ENCODE assay signal across 26 cellular contexts in genomic region chr9:98302938-98303337, GRCh38.
"Had no signal": no experiment of that assay in that cellular context is flagged by ENCODE, and none has a peak within 500 bp of the region (broad histone marks: within the 10 kb centered on the region; RNA-seq: fewer than 3 reads in every experiment).

No MANE protein-coding gene starts in this region.

- H3K4me1 ChIP-seq: gastrocnemius medialis, prostate gland, upper lobe of left lung, uterus had no signal

- H3K27me3 ChIP-seq: gastrocnemius medialis, right atrium auricular region, tibial nerve, upper lobe of left lung, uterus had no signal

- H3K4me3 Mint-ChIP-seq: memory B cell; mesothelial cell of epicardium; natural killer cell treated with Interleukin-12 subunit alpha and Interleukin-12 subunit beta and Interleukin-15 and Interleukin-18, amount 100 ng/mL, for 72 hours; stimulated activated naive B cell treated with anti-CD40 and anti-IgM and Interleukin-4, amounts not matched to agents 10 μg/mL and 1 μg/mL and 100 μg/mL, for 72 hours; stimulated activated naive CD8-positive, alpha-beta T cell treated with anti-CD3 and anti-CD28 coated beads, Interleukin-15, Interleukin-2, amounts not matched to agents 100 ng/mL and 50 ng/mL, for 24 hours had no signal

- H3K27ac ChIP-seq: coronary artery, gastrocnemius medialis, prostate gland, right atrium auricular region, thoracic aorta, upper lobe of left lung, uterus had no signal

- FAIRE-seq: endometrium, keratinocyte, small intestine had no signal

- H3K9me3 ChIP-seq: gastrocnemius medialis, mucosa of descending colon, prostate gland, right atrium auricular region, thoracic aorta, tibial nerve, upper lobe of left lung, uterus had no signal

- DNase-seq: effector memory CD4-positive, alpha-beta T cell; foreskin fibroblast; gastrocnemius medialis; head of caudate nucleus; mucosa of descending colon; naive B cell; nucleus accumbens; stimulated activated CD4-positive, alpha-beta T cell treated with anti-CD3 and anti-CD28 coated beads, Interleukin-15, amount 100 ng/mL, for 24 hours; stimulated activated CD4-positive, alpha-beta T cell treated with anti-CD3 and anti-CD28 coated beads, Interleukin-2, amount 100 ng/mL, for 48 hours; stimulated activated naive B cell treated with anti-CD40 and anti-IgM and Interleukin-4, amounts not matched to agents 10 μg/mL and 1 μg/mL and 100 μg/mL, for 72 hours; upper lobe of left lung; uterus had no signal

- H3K4me1 Mint-ChIP-seq: memory B cell; mesothelial cell of epicardium; naive B cell; stimulated activated naive B cell treated with anti-CD40 and anti-IgM and Interleukin-4, amounts not matched to agents 10 μg/mL and 1 μg/mL and 100 μg/mL, for 72 hours had no signal

- H3K36me3 ChIP-seq: gastrocnemius medialis, prostate gland, right atrium auricular region, thoracic aorta, tibial nerve, upper lobe of left lung, uterus had no signal

- ATAC-seq: gastrocnemius medialis; left lobe of liver; mucosa of descending colon; natural killer cell treated with Interleukin-12 subunit alpha and Interleukin-12 subunit beta and Interleukin-15 and Interleukin-18, amount 100 ng/mL, for 72 hours; stimulated activated naive B cell treated with anti-CD40 and anti-IgM and Interleukin-4, amounts not matched to agents 10 μg/mL and 1 μg/mL and 100 μg/mL, for 72 hours had no signal

- H3K27ac Mint-ChIP-seq: memory B cell; mesothelial cell of epicardium; naive B cell; natural killer cell treated with Interleukin-12 subunit alpha and Interleukin-12 subunit beta and Interleukin-15 and Interleukin-18, amount 100 ng/mL, for 72 hours; stimulated activated naive B cell treated with anti-CD40 and anti-IgM and Interleukin-4, amounts not matched to agents 10 μg/mL and 1 μg/mL and 100 μg/mL, for 72 hours; stimulated activated naive CD8-positive, alpha-beta T cell treated with anti-CD3 and anti-CD28 coated beads, Interleukin-15, Interleukin-2, amounts not matched to agents 100 ng/mL and 50 ng/mL, for 24 hours had no signal

- H3K9me3 Mint-ChIP-seq: memory B cell; mesothelial cell of epicardium; naive B cell; natural killer cell treated with Interleukin-12 subunit alpha and Interleukin-12 subunit beta and Interleukin-15 and Interleukin-18, amount 100 ng/mL, for 72 hours; stimulated activated naive B cell treated with anti-CD40 and anti-IgM and Interleukin-4, amounts not matched to agents 10 μg/mL and 1 μg/mL and 100 μg/mL, for 72 hours; stimulated activated naive CD8-positive, alpha-beta T cell treated with anti-CD3 and anti-CD28 coated beads, Interleukin-15, Interleukin-2, amounts not matched to agents 100 ng/mL and 50 ng/mL, for 24 hours had no signal

- H3K36me3 Mint-ChIP-seq: memory B cell; mesothelial cell of epicardium; naive B cell; natural killer cell treated with Interleukin-12 subunit alpha and Interleukin-12 subunit beta and Interleukin-15 and Interleukin-18, amount 100 ng/mL, for 72 hours; stimulated activated naive B cell treated with anti-CD40 and anti-IgM and Interleukin-4, amounts not matched to agents 10 μg/mL and 1 μg/mL and 100 μg/mL, for 72 hours had no signal

- H3K4me3 ChIP-seq: coronary artery, gastrocnemius medialis, lung, mucosa of descending colon, prostate gland, right atrium auricular region, thoracic aorta, tibial nerve, upper lobe of left lung, uterus had no signal
